Comparison of ENCODE assay signal across 8 cellular contexts in genomic region chr11:6667733-6668374, GRCh38. TPM values are rescaled to one million over a fixed set of nuclear protein-coding genes. Genes with fewer than 3 reads are reported as not detected.
A peak's percentile ranks its signal among the peaks of the same experiment; 100 is the strongest.
DNase-seq lines count a peak whose midpoint lies in the region; ATAC-seq, FAIRE-seq and TF ChIP-seq lines count a peak whose summit lies in the region.

No MANE protein-coding gene starts in this region.

- no peaks in the 10 kb centered on the region for H3K27me3 ChIP-seq in CD4-positive, alpha-beta memory T cell (ENCODE audit: insufficient read depth, low read length)
- no peaks in the 10 kb centered on the region for H3K27me3 ChIP-seq in uterus

- peak; percentile 48 to 78 (median 54) for DNase-seq in CD4-positive, alpha-beta memory T cell
- no peak for DNase-seq in GM19239 (ENCODE audit: insufficient read length, low spot score)
- DNase-seq in NAMALWA (ENCODE audit: low spot score): peak; percentile 63
- DNase-seq in activated naive CD8-positive, alpha-beta T cell treated with anti-CD3 and anti-CD28 coated beads, Interleukin-2, amount 50 U/mL, for 24 hours: peak; percentile 44
- no peak for DNase-seq in kidney
- DNase-seq in uterus: no peak
- DNase-seq in H4 (ENCODE audit: low spot score): no peak
- no peak for DNase-seq in T-helper 9 cell

- peak; percentile 18 for TF ChIP-seq CTCF in kidney (IDR thresholded peaks at IDR 0.05; ENCODE audit: borderline replicate concordance, extremely low read depth, insufficient read depth)
- TF ChIP-seq CTCF in uterus (IDR thresholded peaks at IDR 0.05): peak; percentile 45 to 59 (median 56)

- H3K9me3 Mint-ChIP-seq in CD4-positive, alpha-beta memory T cell: peaks cover 0 to 3% (median 0%) of the 10 kb centered on the region in 8 donors
- H3K9me3 Mint-ChIP-seq in activated naive CD8-positive, alpha-beta T cell treated with anti-CD3 and anti-CD28 coated beads, Interleukin-2, amount 50 U/mL, for 24 hours: no peaks in the 10 kb centered on the region

- peaks cover 59% of the 10 kb centered on the region for H3K4me1 ChIP-seq in CD4-positive, alpha-beta memory T cell (ENCODE audit: insufficient read depth, low read length)
- H3K4me1 ChIP-seq in kidney (ENCODE audit: control insufficient read depth in 1 of 2, insufficient read depth in 1 of 2, low read depth in 1 of 2, low read length in 2 of 2) (peaks cover 0 to 3% of the 10 kb centered on the region in 2 donors), uterus (no peaks in the 10 kb centered on the region)

- ATAC-seq in activated naive CD8-positive, alpha-beta T cell treated with anti-CD3 and anti-CD28 coated beads, Interleukin-2, amount 50 U/mL, for 24 hours: peak; percentile 88

- H3K9ac ChIP-seq in kidney (ENCODE audit: low read length in 2 of 2): no peak overlapping the region

- TF ChIP-seq POLR2A in uterus (IDR thresholded peaks at IDR 0.05): no peak

- no peaks in the 10 kb centered on the region for H3K27me3 Mint-ChIP-seq in CD4-positive, alpha-beta memory T cell
- no peaks in the 10 kb centered on the region for H3K27me3 Mint-ChIP-seq in activated naive CD8-positive, alpha-beta T cell treated with anti-CD3 and anti-CD28 coated beads, Interleukin-2, amount 50 U/mL, for 24 hours

- no peak overlapping the region for H3K4me3 ChIP-seq in CD4-positive, alpha-beta memory T cell (ENCODE audit: low read length in 2 of 2)
- H3K4me3 ChIP-seq in kidney (ENCODE audit: low read length in 2 of 2) (no peak overlapping the region), uterus (no peak overlapping the region)

- H3K36me3 ChIP-seq in CD4-positive, alpha-beta memory T cell (ENCODE audit: insufficient read depth, low read length): no peaks in the 10 kb centered on the region
- no peaks in the 10 kb centered on the region for H3K36me3 ChIP-seq in kidney (ENCODE audit: control insufficient read depth in 1 of 2, insufficient read depth in 2 of 2, low read length in 2 of 2)
- H3K36me3 ChIP-seq in uterus: no peaks in the 10 kb centered on the region

- POLR2A ChIA-PET in CD4-positive, alpha-beta memory T cell (lab: Charles Lee; ENCODE audit: partially characterized antibody): interaction anchor here (0.7 to 4.2 kb wide), 14 partner anchors 13 to 289 kb away, joined by 3 to 49 read pairs (median 5); partner anchors contain the start of genes MRPL17, TAF10 and TPP1

- H3K27ac ChIP-seq in CD4-positive, alpha-beta memory T cell (ENCODE audit: low read depth, low read length): no peak overlapping the region
- no peak overlapping the region for H3K27ac ChIP-seq in kidney (ENCODE audit: low read depth in 2 of 2, low read length in 2 of 2)
- H3K27ac ChIP-seq in uterus: peak overlapping the region in 1 of 2 donors; percentile 50

- intact Hi-C loops in CD4-positive, alpha-beta memory T cell (cut with micrococcal nuclease): loop anchor here (1.0 to 2.0 kb wide), 5 partner anchors 15 to 137 kb away; partner anchors contain the start of genes MRPL17 and TPP1
- intact Hi-C loops in kidney (cut with DNase I): no loop called here
- intact Hi-C loops in uterus (cut with DNase I; ENCODE audit: low total_unique reads): no loop called here

- peak overlapping the region in 7 of 8 donors; percentile 5 to 35 (median 16) for H3K4me3 Mint-ChIP-seq in CD4-positive, alpha-beta memory T cell
- H3K4me3 Mint-ChIP-seq in activated naive CD8-positive, alpha-beta T cell treated with anti-CD3 and anti-CD28 coated beads, Interleukin-2, amount 50 U/mL, for 24 hours: no peak overlapping the region

- no peaks in the 10 kb centered on the region for H3K36me3 Mint-ChIP-seq in CD4-positive, alpha-beta memory T cell
- H3K36me3 Mint-ChIP-seq in activated naive CD8-positive, alpha-beta T cell treated with anti-CD3 and anti-CD28 coated beads, Interleukin-2, amount 50 U/mL, for 24 hours (ENCODE audit: low read depth): no peaks in the 10 kb centered on the region

- H3K4me1 Mint-ChIP-seq in CD4-positive, alpha-beta memory T cell: peaks cover 45 to 87% (median 54%) of the 10 kb centered on the region in 4 donors
- H3K4me1 Mint-ChIP-seq in activated naive CD8-positive, alpha-beta T cell treated with anti-CD3 and anti-CD28 coated beads, Interleukin-2, amount 50 U/mL, for 24 hours: peaks cover 55% of the 10 kb centered on the region

- peak overlapping the region; percentile 11 to 88 (median 74) for H3K27ac Mint-ChIP-seq in CD4-positive, alpha-beta memory T cell
- peak overlapping the region; percentile 61 for H3K27ac Mint-ChIP-seq in activated naive CD8-positive, alpha-beta T cell treated with anti-CD3 and anti-CD28 coated beads, Interleukin-2, amount 50 U/mL, for 24 hours

- peak; percentile 78 for FAIRE-seq in GM19239 (lab: Jason Lieb, UNC)
- FAIRE-seq in kidney (lab: Jason Lieb, UNC): no peak

- CTCF ChIA-PET in CD4-positive, alpha-beta memory T cell (lab: Charles Lee; ENCODE audit: partially characterized antibody): interaction anchor here (0.7 to 3.2 kb wide), 24 partner anchors 9 to 289 kb away, joined by 3 to 40 read pairs (median 6); partner anchors contain the start of genes ILK, MRPL17, RRP8 and TAF10

- H3K9me3 ChIP-seq in CD4-positive, alpha-beta memory T cell (ENCODE audit: control insufficient read depth in 1 of 2, low read length in 2 of 2): no peaks in the 10 kb centered on the region
- H3K9me3 ChIP-seq in kidney (ENCODE audit: control insufficient read depth in 1 of 2, low read length in 2 of 2) (no peaks in the 10 kb centered on the region), uterus (no peaks in the 10 kb centered on the region)

RNA-seq across cellular contexts. Expression of gene DCHS1, which starts 12.2 kb away (rescaled TPM):
- total RNA-seq in CD4-positive, alpha-beta memory T cell: 1 to 10 TPM; 6.4 to 6.7 TPM
- polyA plus RNA-seq in CD4-positive, alpha-beta memory T cell: 1 to 10 TPM in 1 of 2 donors, under 1 TPM in 1; 0.47 to 2.5 TPM
- total RNA-seq in kidney: 17.0 TPM
- 2.4 TPM for polyA plus RNA-seq in kidney (ENCODE audit: insufficient read depth, low read depth, low replicate concordance)
- total RNA-seq in uterus: 100 to 1,000 TPM in 1 of 4 donors, 10 to 100 TPM in 3; 26.8 to 125 (median 73.6) TPM
- 0.08 and 0.19 TPM in 2 replicates for total RNA-seq in H4 (2014; rRNA removed; shearing (Covaris generic))

RNA-seq across cellular contexts. Expression of gene MRPL17, which starts 15.3 kb away (rescaled TPM):
- 10 to 100 TPM; 33.4 to 36.9 TPM for total RNA-seq in CD4-positive, alpha-beta memory T cell
- 10 to 100 TPM; 12.7 to 42.6 TPM for polyA plus RNA-seq in CD4-positive, alpha-beta memory T cell
- total RNA-seq in kidney (44.0 TPM), uterus (100 to 1,000 TPM in 1 of 4 donors, 10 to 100 TPM in 3; 30.6 to 452 (median 55.0) TPM)
- 121 TPM for polyA plus RNA-seq in kidney (ENCODE audit: insufficient read depth, low read depth, low replicate concordance)
- total RNA-seq in H4 (2014; rRNA removed; shearing (Covaris generic)): 98.8 and 99.5 TPM in 2 replicates

RNA-seq across cellular contexts. Expression of gene TPP1, which starts 48.6 kb away (rescaled TPM):
- 100 to 1,000 TPM; 194 to 198 TPM for total RNA-seq in CD4-positive, alpha-beta memory T cell
- polyA plus RNA-seq in CD4-positive, alpha-beta memory T cell: 100 to 1,000 TPM; 103 to 144 TPM
- total RNA-seq in kidney (84.2 TPM), uterus (10 to 100 TPM; 27.1 to 74.9 (median 40.7) TPM)
- polyA plus RNA-seq in kidney (ENCODE audit: insufficient read depth, low read depth, low replicate concordance): 115 TPM
- total RNA-seq in H4 (2014; rRNA removed; shearing (Covaris generic)): 26.3 and 29.1 TPM in 2 replicates

RNA-seq across cellular contexts. Expression of gene TAF10, which starts 55.8 kb away (rescaled TPM):
- 100 to 1,000 TPM; 116 to 120 TPM for total RNA-seq in CD4-positive, alpha-beta memory T cell
- 100 to 1,000 TPM; 171 to 367 TPM for polyA plus RNA-seq in CD4-positive, alpha-beta memory T cell
- 136 TPM for total RNA-seq in kidney
- polyA plus RNA-seq in kidney (ENCODE audit: insufficient read depth, low read depth, low replicate concordance): 250 TPM
- total RNA-seq in uterus: 100 to 1,000 TPM in 2 of 4 donors, 10 to 100 TPM in 2; 11.5 to 137 (median 67.1) TPM
- 96.9 and 142 TPM in 2 replicates for total RNA-seq in H4 (2014; rRNA removed; shearing (Covaris generic))

Comparison
In these comparisons a context has a peak if more than half of its experiments do, and no peak if none do; other contexts are left out.
1. DNase-seq: peak in CD4-positive, alpha-beta memory T cell (5 of 5), NAMALWA (single experiment) and activated naive CD8-positive, alpha-beta T cell treated with anti-CD3 and anti-CD28 coated beads, Interleukin-2, amount 50 U/mL, for 24 hours (single experiment); none in GM19239 (single experiment), kidney (single experiment), uterus (0 of 2), H4 (single experiment) and T-helper 9 cell (single experiment).